9 cellular contexts compared by ENCODE assay signal in genomic region chr4:2813446-2814405, GRCh38. TPM values are rescaled to one million over a fixed set of nuclear protein-coding genes. Genes with fewer than 3 reads are reported as not detected.
DNase-seq lines count a peak whose midpoint lies in the region; ATAC-seq, FAIRE-seq and TF ChIP-seq lines count a peak whose summit lies in the region.
"Had no signal": no experiment of that assay in that cellular context is flagged by ENCODE, and none has a peak within 500 bp of the region (broad histone marks: within the 10 kb centered on the region; RNA-seq: fewer than 3 reads in every experiment).

No MANE protein-coding gene starts in this region.

- H3F3A ChIP-seq in neural progenitor cell (ENCODE audit: low read depth): peaks cover 12% of the 10 kb centered on the region

- 64% methylated on average over 9 to 11 of the region's 17 CpGs for WGBS in esophagus squamous epithelium, 2 donors

- H3K36me3 Mint-ChIP-seq in stimulated activated effector memory CD8-positive, alpha-beta T cell treated with anti-CD3 and anti-CD28 coated beads, Interleukin-12 subunit alpha, Interleukin-12 subunit beta, amount 100 ng/mL, for 72 hours: peaks cover 35% of the 10 kb centered on the region
- no peaks in the 10 kb centered on the region for H3K36me3 Mint-ChIP-seq in neural progenitor cell

- H3K27me3 ChIP-seq in esophagus squamous epithelium: no peaks in the 10 kb centered on the region
- H3K27me3 ChIP-seq in neural progenitor cell: peaks cover 14% of the 10 kb centered on the region

- peaks cover 4% of the 10 kb centered on the region for H3K79me2 ChIP-seq in neural progenitor cell (ENCODE audit: low read depth)

- H3K9me3 Mint-ChIP-seq in stimulated activated effector memory CD8-positive, alpha-beta T cell treated with anti-CD3 and anti-CD28 coated beads, Interleukin-12 subunit alpha, Interleukin-12 subunit beta, amount 100 ng/mL, for 72 hours: no peaks in the 10 kb centered on the region
- H3K9me3 Mint-ChIP-seq in neural progenitor cell: peaks cover 13% of the 10 kb centered on the region

- peaks cover 0 to 23% (median 0%) of the 10 kb centered on the region in 3 donors for H3K36me3 ChIP-seq in esophagus squamous epithelium
- H3K36me3 ChIP-seq in neural progenitor cell: no peaks in the 10 kb centered on the region

- peaks cover 13% of the 10 kb centered on the region for H3K27me3 Mint-ChIP-seq in neural progenitor cell (ENCODE audit: insufficient read depth, low read depth)

- H3K4me3 Mint-ChIP-seq in stimulated activated effector memory CD8-positive, alpha-beta T cell treated with anti-CD3 and anti-CD28 coated beads, Interleukin-12 subunit alpha, Interleukin-12 subunit beta, amount 100 ng/mL, for 72 hours: peak overlapping the region; percentile 98
- H3K4me3 Mint-ChIP-seq in neural progenitor cell: no peak overlapping the region

- no peak for TF ChIP-seq POLR2A in esophagus squamous epithelium (IDR thresholded peaks at IDR 0.05)

- FAIRE-seq in GM19239 (lab: Jason Lieb, UNC): peak; percentile 4

- no peak overlapping the region for H3K9ac ChIP-seq in neural progenitor cell

- DNase-seq in GM19239 (ENCODE audit: insufficient read length, low spot score) (no peak), RWPE1 (ENCODE audit: low spot score) (no peak), esophagus squamous epithelium (lab: John Stamatoyannopoulos, UW) (no peak), neural progenitor cell (ENCODE audit: low spot score) (no peak)
- DNase-seq in stimulated activated effector memory CD8-positive, alpha-beta T cell treated with anti-CD3 and anti-CD28 coated beads, Interleukin-12 subunit alpha, Interleukin-12 subunit beta, amount 100 ng/mL, for 72 hours (ENCODE audit: low spot score in 2 of 2): no peak
- no peak for DNase-seq in activated effector memory CD4-positive, alpha-beta T cell treated with Interleukin-2 at 50 U/mL for 16 hours
- DNase-seq: amygdala, NCI-H2081 treated with DMSO at 0.1 percent for 48 hours had no signal

- no peak overlapping the region for H2AFZ ChIP-seq in neural progenitor cell (replicated peaks)

- H3K9me3 ChIP-seq in esophagus squamous epithelium (no peaks in the 10 kb centered on the region), neural progenitor cell (ENCODE audit: low read depth) (peaks cover 3% of the 10 kb centered on the region)

- peaks cover 77% of the 10 kb centered on the region for H3K4me1 Mint-ChIP-seq in stimulated activated effector memory CD8-positive, alpha-beta T cell treated with anti-CD3 and anti-CD28 coated beads, Interleukin-12 subunit alpha, Interleukin-12 subunit beta, amount 100 ng/mL, for 72 hours
- peaks cover 43% of the 10 kb centered on the region for H3K4me1 Mint-ChIP-seq in neural progenitor cell

- H4K20me1 ChIP-seq in neural progenitor cell (ENCODE audit: low read depth): no peaks in the 10 kb centered on the region

- H3K27ac ChIP-seq in RWPE1 (peak overlapping the region; percentile 61), esophagus squamous epithelium (peak overlapping the region; percentile 68 to 91 (median 77)), neural progenitor cell (no peak overlapping the region)

- peak overlapping the region; percentile 28 to 65 (median 44) for H3K4me3 ChIP-seq in esophagus squamous epithelium
- no peak overlapping the region for H3K4me3 ChIP-seq in neural progenitor cell

- no peak for TF ChIP-seq CTCF in RWPE1 (conservative IDR thresholded peaks at IDR 0.05; ENCODE audit: low read depth)
- TF ChIP-seq CTCF in esophagus squamous epithelium (IDR thresholded peaks at IDR 0.05): no peak
- no peak for TF ChIP-seq CTCF in neural progenitor cell (IDR thresholded peaks at IDR 0.05)

- CTCF ChIA-PET in RWPE1 (lab: Yijun Ruan, JAX): no interaction called here

- peak overlapping the region; percentile 98 for H3K27ac Mint-ChIP-seq in stimulated activated effector memory CD8-positive, alpha-beta T cell treated with anti-CD3 and anti-CD28 coated beads, Interleukin-12 subunit alpha, Interleukin-12 subunit beta, amount 100 ng/mL, for 72 hours
- no peak overlapping the region for H3K27ac Mint-ChIP-seq in neural progenitor cell

- H3K4me1 ChIP-seq in esophagus squamous epithelium (peaks cover 38 to 89% (median 57%) of the 10 kb centered on the region in 3 donors), neural progenitor cell (peaks cover 21% of the 10 kb centered on the region)

- intact Hi-C loops in esophagus squamous epithelium (cut with DNase I): no loop called here

- POLR2A ChIA-PET in RWPE1 (lab: Yijun Ruan, JAX; ENCODE audit: low non-redundant PET): no interaction called here

- ATAC-seq in stimulated activated effector memory CD8-positive, alpha-beta T cell treated with anti-CD3 and anti-CD28 coated beads, Interleukin-12 subunit alpha, Interleukin-12 subunit beta, amount 100 ng/mL, for 72 hours: peak; percentile 55
- ATAC-seq in GM19023 (IDR thresholded peaks at IDR 0.05; ENCODE audit: unreplicated experiment): no peak

- no peak overlapping the region for H3K4me2 ChIP-seq in neural progenitor cell

RNA-seq across cellular contexts. Expression of gene SH3BP2, which starts 20.8 kb away (rescaled TPM):
- total RNA-seq in esophagus squamous epithelium: 10 to 100 TPM; 13.5 to 36.8 (median 34.0) TPM
- total RNA-seq in neural progenitor cell (ENCODE audit: low replicate concordance): 11.8 and 30.8 TPM in 2 replicates

RNA-seq across cellular contexts. Expression of gene ADD1, which starts 29.9 kb away (rescaled TPM):
- total RNA-seq in esophagus squamous epithelium (100 to 1,000 TPM in 2 of 4 donors, 10 to 100 TPM in 2; 81.7 to 144 (median 103) TPM), neural progenitor cell (ENCODE audit: low replicate concordance) (131 and 140 TPM in 2 replicates)

RNA-seq across cellular contexts. Expression of gene TNIP2, which starts 57.6 kb away (rescaled TPM):
- 10 to 100 TPM; 40.1 to 58.2 (median 45.5) TPM for total RNA-seq in esophagus squamous epithelium
- total RNA-seq in neural progenitor cell (ENCODE audit: low replicate concordance): 24.5 and 37.6 TPM in 2 replicates
